In the genomic region with DNA sequence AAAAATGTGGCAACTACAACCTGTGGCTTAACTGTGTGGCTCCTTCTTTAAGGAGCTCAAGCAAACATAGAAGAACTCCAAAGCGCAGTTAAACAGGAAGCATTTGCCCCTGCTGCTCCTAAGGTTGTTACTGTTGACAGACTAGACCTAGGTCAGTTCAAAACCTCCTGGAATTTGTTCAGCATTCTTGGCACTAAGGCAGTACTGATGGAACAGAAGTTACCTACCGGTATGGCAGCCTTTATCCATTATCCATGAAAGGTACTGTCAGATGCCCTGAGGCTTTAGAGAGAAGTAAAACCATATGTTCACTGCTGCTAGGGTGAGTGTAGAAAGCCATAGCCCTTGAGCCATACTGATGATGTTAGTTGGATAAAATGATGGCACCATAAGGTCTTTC, we compare ENCODE assay signal across 15 cellular contexts.
DNase-seq lines count a peak whose midpoint lies in the region; ATAC-seq and TF ChIP-seq lines count a peak whose summit lies in the region.
"Had no signal": no experiment of that assay in that cellular context is flagged by ENCODE, and none has a peak within 500 bp of the region (broad histone marks: within the 10 kb centered on the region; RNA-seq: fewer than 3 reads in every experiment).

No MANE protein-coding gene starts in this region.

- H2BK15ac ChIP-seq in mesendoderm (replicated peaks; ENCODE audit: low read depth), result no peak overlapping the region

- no peaks in the 10 kb centered on the region for H4K20me1 ChIP-seq in mammary epithelial cell (ENCODE audit: insufficient read depth, low read length)
- H4K20me1 ChIP-seq: BLaER1 had no signal

- H3K27ac ChIP-seq in mammary epithelial cell (ENCODE audit: insufficient read depth, low read depth, low read length) (no peak overlapping the region), mesendoderm (ENCODE audit: low read depth, low read length) (no peak overlapping the region), upper lobe of right lung (no peak overlapping the region)
- H3K27ac ChIP-seq: 22Rv1, A549, BLaER1 had no signal

- H3K4me2 ChIP-seq in mammary epithelial cell (ENCODE audit: insufficient read depth, low read depth, low read length) (no peak overlapping the region), mesendoderm (ENCODE audit: low read length) (no peak overlapping the region)
- H3K4me2 ChIP-seq: A549, BLaER1 had no signal

- H3K18ac ChIP-seq in mesendoderm (ENCODE audit: low read length), result no peak overlapping the region

- dilution Hi-C loops in mammary epithelial cell (cut with HindIII; ENCODE audit: low sequenced_read_pairs), result no loop called here

- WGBS in mammary epithelial cell (ENCODE audit: low coverage, missing lambda C conversion rate), result 0% methylated on average over 2 of the region's 2 CpGs
- no CpG with 5 or more reads among the region's 2 CpGs for WGBS in mesendoderm (ENCODE audit: extremely low coverage, insufficient coverage, low lambda C conversion rate)

- H3K36me3 ChIP-seq in mammary epithelial cell (ENCODE audit: insufficient read depth, low read length), result no peaks in the 10 kb centered on the region
- H3K36me3 ChIP-seq in mesendoderm (ENCODE audit: control insufficient read depth, insufficient read depth, low read length), result no peaks in the 10 kb centered on the region
- no peaks in the 10 kb centered on the region for H3K36me3 ChIP-seq in upper lobe of right lung
- H3K36me3 ChIP-seq: BLaER1 had no signal

- H2AFZ ChIP-seq in mammary epithelial cell (ENCODE audit: low read depth, low read length), result no peak overlapping the region

- H3K79me2 ChIP-seq in mammary epithelial cell (ENCODE audit: insufficient read depth, low read length) (no peaks in the 10 kb centered on the region), mesendoderm (ENCODE audit: control insufficient read depth, insufficient read depth, low read length) (no peaks in the 10 kb centered on the region)

- no peak overlapping the region for H3K23ac ChIP-seq in mesendoderm (ENCODE audit: low read length)

- no peak for ATAC-seq in upper lobe of right lung
- ATAC-seq: A549, GM12878 had no signal

- CTCF ChIA-PET in mammary epithelial cell (lab: Charles Lee; ENCODE audit: low non-redundant PET), result no interaction called here

- H3K9ac ChIP-seq in mammary epithelial cell (ENCODE audit: insufficient read depth, low read length) (no peak overlapping the region), mesendoderm (ENCODE audit: low read length) (no peak overlapping the region)
- H3K9ac ChIP-seq: BLaER1 had no signal

- H3K4ac ChIP-seq in mesendoderm (ENCODE audit: low read depth, low read length), result no peak overlapping the region

- no TSS peak for BruUV-seq in mammary epithelial cell (replicated peaks; lab: Mats Ljungman, UMichigan)

- no peak overlapping the region for H2BK5ac ChIP-seq in mesendoderm (ENCODE audit: low read length)

- no peak overlapping the region for H2BK120ac ChIP-seq in mesendoderm (ENCODE audit: low read depth, low read length)

- H2AK5ac ChIP-seq in mesendoderm (ENCODE audit: low read length), result no peak overlapping the region

- H4K8ac ChIP-seq in mesendoderm (ENCODE audit: low read depth, low read length), result no peak overlapping the region

- H3K9me3 ChIP-seq in mammary epithelial cell (replicated peaks; ENCODE audit: insufficient read depth, low read length) (no peaks in the 10 kb centered on the region), upper lobe of right lung (no peaks in the 10 kb centered on the region)
- H3K9me3 ChIP-seq: A549, BLaER1 had no signal

- H3K4me1 ChIP-seq in mammary epithelial cell (ENCODE audit: insufficient read depth, low read length) (no peaks in the 10 kb centered on the region), mesendoderm (ENCODE audit: control insufficient read depth, low read depth, low read length) (no peaks in the 10 kb centered on the region), upper lobe of right lung (no peaks in the 10 kb centered on the region)
- H3K4me1 ChIP-seq: BLaER1 had no signal

- no peak overlapping the region for H3K56ac ChIP-seq in mesendoderm (ENCODE audit: low read length)

- TF ChIP-seq CTCF in mammary epithelial cell (conservative IDR thresholded peaks at IDR 0.05 in 1 of 2, IDR thresholded peaks at IDR 0.05 in 1 of 2; ENCODE audit: extremely low read depth in 1 of 2, insufficient read depth in 1 of 2, low read depth in 1 of 2, low read length in 2 of 2), result no peak
- TF ChIP-seq CTCF in upper lobe of right lung (IDR thresholded peaks at IDR 0.05), result no peak

- H3K4me3 ChIP-seq in mammary epithelial cell (replicated peaks in 1 of 3; ENCODE audit: insufficient read depth in 1 of 3, low read depth in 2 of 3, low read length in 3 of 3), result no peak overlapping the region
- no peak overlapping the region for H3K4me3 ChIP-seq in mesendoderm (ENCODE audit: low read length)
- H3K4me3 ChIP-seq in upper lobe of right lung, result no peak overlapping the region
- H3K4me3 ChIP-seq: A549, BLaER1, GM12878 had no signal

- H4K5ac ChIP-seq in mesendoderm (ENCODE audit: low read length), result no peak overlapping the region

- DNase-seq in DMS 273 (lab: John Stamatoyannopoulos, UW; ENCODE audit: unreplicated experiment), result peak; percentile 36
- DNase-seq in DMS 273 treated with DMSO at 0.1 percent for 48 hours (lab: John Stamatoyannopoulos, UW), result no peak
- peak; percentile 33 to 98 for DNase-seq in T47D (ENCODE audit: low read depth in 1 of 2, low spot score in 1 of 2)
- DNase-seq in mammary epithelial cell, result no peak
- peak; percentile 2 for DNase-seq in mesendoderm
- DNase-seq in upper lobe of right lung, result no peak
- DNase-seq in AG08395 (ENCODE audit: low spot score), result no peak
- DNase-seq: DMS53, DND-41, EL, H9 had no signal

- in situ Hi-C loops in T47D (cut with HindIII; ENCODE audit: low pct_unique_long_range_greater_than_20kb, low sequenced_read_pairs) (no loop called here), mammary epithelial cell (cut with MboI; ENCODE audit: low sequenced_read_pairs in 2 of 2) (no loop called here)

- intact Hi-C loops in mammary epithelial cell (cut with micrococcal nuclease) (no loop called here), upper lobe of right lung (cut with DNase I) (no loop called here)

- no peaks in the 10 kb centered on the region for H3K79me1 ChIP-seq in mesendoderm (ENCODE audit: low read length)

- H3K27me3 ChIP-seq in mammary epithelial cell (ENCODE audit: insufficient read depth, low read length) (peaks cover 3% of the 10 kb centered on the region), mesendoderm (ENCODE audit: insufficient read depth, low read length, poor library complexity) (no peaks in the 10 kb centered on the region), upper lobe of right lung (no peaks in the 10 kb centered on the region)
- H3K27me3 ChIP-seq: BLaER1 had no signal

Comparison
In these comparisons a context has a peak if more than half of its experiments do, and no peak if none do; other contexts are left out.
1. DNase-seq: peak in DMS 273 (single experiment), T47D (2 of 2) and mesendoderm (single experiment); none in DMS 273 treated with DMSO at 0.1 percent for 48 hours (single experiment), mammary epithelial cell (single experiment), upper lobe of right lung (single experiment) and AG08395 (single experiment).